Comparison of ENCODE assay signal across 24 cellular contexts in the genomic region with DNA sequence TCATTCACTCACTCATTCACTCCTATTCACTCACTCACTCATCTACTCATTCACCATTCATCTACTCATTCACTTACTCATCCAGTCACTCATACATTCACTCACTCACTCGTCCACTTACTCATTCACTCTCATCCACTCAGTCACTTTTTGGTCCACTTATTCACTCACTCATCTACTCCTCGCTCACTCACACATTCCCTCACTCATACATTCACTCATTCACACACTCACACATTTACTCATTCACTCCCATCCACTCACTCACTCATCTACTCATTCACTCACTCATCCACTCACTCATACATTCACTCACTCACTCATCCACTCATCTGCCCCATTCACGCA. TPM values are rescaled to one million over a fixed set of nuclear protein-coding genes. Genes with fewer than 3 reads are reported as not detected.
"Had no signal": no experiment of that assay in that cellular context is flagged by ENCODE, and none has a peak within 500 bp of the region (broad histone marks: within the 10 kb centered on the region; RNA-seq: fewer than 3 reads in every experiment).

No MANE protein-coding gene starts in this region.

- H3K27ac ChIP-seq: epithelial cell of prostate, left lung, lower lobe of right lung, neural progenitor cell, tibial artery, upper lobe of left lung, vagina had no signal

- H3K4me1 Mint-ChIP-seq: immature natural killer cell had no signal

- H3K4me3 ChIP-seq: esophagus muscularis mucosa, gastrocnemius medialis, left lung, lower lobe of right lung, neural progenitor cell, pancreas, tibial artery, upper lobe of left lung, vagina had no signal

- H3K36me3 ChIP-seq: esophagus muscularis mucosa, gastrocnemius medialis, left lung, lower lobe of right lung, neural progenitor cell, pancreas, tibial artery, upper lobe of left lung, vagina had no signal

- H3K27me3 ChIP-seq: esophagus muscularis mucosa, gastrocnemius medialis, left lung, neural progenitor cell, pancreas, tibial artery, upper lobe of left lung, vagina had no signal

- H3K9ac ChIP-seq: neural progenitor cell had no signal

- FAIRE-seq: keratinocyte, pancreas, small intestine had no signal

- H2AFZ ChIP-seq: neural progenitor cell had no signal

- H3K9me3 ChIP-seq: gastrocnemius medialis, pancreas, tibial artery, vagina had no signal

- H3K4me2 ChIP-seq: neural progenitor cell had no signal

- DNase-seq: effector memory CD8-positive, alpha-beta T cell; gastrocnemius medialis; immature natural killer cell; midbrain; occipital lobe; small intestine; stimulated activated CD4-positive, alpha-beta T cell treated with anti-CD3 and anti-CD28 coated beads, Interleukin-12 subunit alpha, Interleukin-12 subunit beta, amount 100 ng/mL, for 4 hours; stimulated activated naive CD4-positive, alpha-beta T cell treated with Interleukin-2 at 50 U/mL for 16 hours; tibial artery; upper lobe of left lung had no signal

- H3K27ac Mint-ChIP-seq: dendritic cell treated with granulocyte-macrophage colony-stimulating factor and Interleukin-4, amounts not matched to agents 40 ng/mL and 50 ng/mL, for 4 days; effector memory CD8-positive, alpha-beta T cell; immature natural killer cell; memory B cell; natural killer cell treated with Interleukin-12 subunit alpha and Interleukin-12 subunit beta and Interleukin-15 and Interleukin-18, amount 100 ng/mL, for 72 hours; neural progenitor cell; progenitor cell of endocrine pancreas had no signal

- H3K27me3 Mint-ChIP-seq: progenitor cell of endocrine pancreas had no signal

- H3K4me3 Mint-ChIP-seq: dendritic cell treated with granulocyte-macrophage colony-stimulating factor and Interleukin-4, amounts not matched to agents 40 ng/mL and 50 ng/mL, for 4 days; effector memory CD8-positive, alpha-beta T cell; immature natural killer cell; memory B cell; natural killer cell treated with Interleukin-12 subunit alpha and Interleukin-12 subunit beta and Interleukin-15 and Interleukin-18, amount 100 ng/mL, for 72 hours; neural progenitor cell had no signal

- H3K4me1 ChIP-seq: left lung, upper lobe of left lung had no signal

- ATAC-seq: effector memory CD8-positive, alpha-beta T cell; gastrocnemius medialis; left lung; lower lobe of right lung; pancreas; right cardiac atrium had no signal

RNA-seq across cellular contexts. Expression of a gene that starts 27.7 kb away (rescaled TPM):
- total RNA-seq: fibroblast of villous mesenchyme; natural killer cell treated with Interleukin-12 subunit alpha and Interleukin-12 subunit beta and Interleukin-15 and Interleukin-18, amount 100 ng/mL, for 72 hours had no signal
- polyA plus RNA-seq: immature natural killer cell, keratinocyte had no signal
